ENCODE assay signal across 36 cellular contexts in genomic region chr13:23141964-23142363, GRCh38. TPM values are rescaled to one million over a fixed set of nuclear protein-coding genes. Genes with fewer than 3 reads are reported as not detected.
"Had no signal": no experiment of that assay in that cellular context is flagged by ENCODE, and none has a peak within 500 bp of the region (broad histone marks: within the 10 kb centered on the region; RNA-seq: fewer than 3 reads in every experiment).

No MANE protein-coding gene starts in this region.

- H3K4me2 ChIP-seq: KMS-11 had no signal

- H3K36me3 ChIP-seq: MG63 had no signal

- H3K9me3 ChIP-seq: MG63 had no signal

- H3K27ac ChIP-seq: KMS-11 had no signal

- H3K27me3 ChIP-seq: MG63 had no signal

- H3K9ac ChIP-seq: KMS-11 had no signal

- DNase-seq: Karpas-422, Kasumi-1, KG1, MG63, MM.1S, MV-4-11, NCI-H1048, NCI-H1092, NCI-H1092 treated with DMSO at 0.1 percent for 48 hours, NCI-H1105, NCI-H1105 treated with DMSO at 0.1 percent for 48 hours, NCI-H1417, NCI-H1417 treated with DMSO at 0.1 percent for 48 hours, NCI-H1436, NCI-H1436 treated with DMSO at 0.1 percent for 48 hours, NCI-H146, NCI-H1694, NCI-H1694 treated with DMSO at 0.1 percent for 48 hours, NCI-H187, NCI-H187 treated with DMSO at 0.1 percent for 48 hours, NCI-H2029, NCI-H2029 treated with DMSO at 0.1 percent for 48 hours, NCI-H2081, NCI-H2081 treated with DMSO at 0.1 percent for 48 hours, NCI-H2107, NCI-H2171, NCI-H2171 treated with DMSO at 0.1 percent for 48 hours, NCI-H2227 treated with DMSO at 0.1 percent for 48 hours, NCI-H226, NCI-H345, NCI-H446, NCI-H446 treated with DMSO at 0.1 percent for 48 hours, NCI-H510A had no signal

- H3K4me3 ChIP-seq: MG63 had no signal

RNA-seq across cellular contexts. Expression of gene SGCG, which starts 38.8 kb away (rescaled TPM):
- total RNA-seq: M059J, MCF 10A had no signal
